In the genomic region with DNA sequence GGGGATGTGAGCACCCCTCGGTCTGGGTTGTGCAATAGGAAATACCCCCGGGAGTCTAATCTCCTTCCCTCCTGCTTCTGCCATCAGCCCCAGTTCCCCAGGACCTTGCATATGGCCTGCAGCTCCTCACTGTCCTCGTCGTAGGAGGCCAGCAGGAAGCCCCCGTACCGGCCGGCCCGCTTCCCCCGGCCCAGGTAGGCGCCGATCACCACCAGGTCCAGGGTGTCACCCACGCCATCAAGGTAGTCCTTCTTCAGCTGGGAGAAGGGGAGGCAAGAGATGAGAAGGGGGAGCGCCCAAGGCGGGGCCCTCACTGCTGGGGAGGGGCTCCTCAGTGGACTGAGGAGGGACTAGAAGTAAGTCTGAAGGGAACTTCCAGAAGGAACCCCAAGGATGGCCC, we compare ENCODE assay signal across 19 cellular contexts. TPM values are rescaled to one million over a fixed set of nuclear protein-coding genes. Genes with fewer than 3 reads are reported as not detected.
A peak's percentile ranks its signal among the peaks of the same experiment; 100 is the strongest.
DNase-seq lines count a peak whose midpoint lies in the region; ATAC-seq and TF ChIP-seq lines count a peak whose summit lies in the region.
"Had no signal": no experiment of that assay in that cellular context is flagged by ENCODE, and none has a peak within 500 bp of the region (broad histone marks: within the 10 kb centered on the region; RNA-seq: fewer than 3 reads in every experiment).

No MANE protein-coding gene starts in this region.

- H2BK5ac ChIP-seq in trophoblast cell (ENCODE audit: low read depth, low read length, poor library complexity), result no peak overlapping the region

- no CpG with 5 or more reads among the region's 14 CpGs for WGBS in trophoblast cell (ENCODE audit: extremely low coverage, insufficient coverage, insufficient read length)

- H2AK5ac ChIP-seq in trophoblast cell (ENCODE audit: low read length), result peak overlapping the region; percentile 38

- no peak for TF ChIP-seq CTCF in RWPE1 (conservative IDR thresholded peaks at IDR 0.05; ENCODE audit: low read depth)

- H4K8ac ChIP-seq in trophoblast cell (ENCODE audit: low read depth, low read length), result no peak overlapping the region

- DNase-seq in stimulated activated naive CD8-positive, alpha-beta T cell treated with anti-CD3 and anti-CD28 coated beads, Interleukin-15, amount 100 ng/mL, for 72 hours, result no peak
- no peak for DNase-seq in stimulated activated naive CD8-positive, alpha-beta T cell treated with anti-CD3 and anti-CD28 coated beads, Interleukin-15, Interleukin-2, amounts not matched to agents 100 U/mL and 50 U/mL, for 24 hours
- DNase-seq in RWPE1 (ENCODE audit: low spot score) (no peak), trophoblast cell (no peak), EL (no peak), left ventricle myocardium superior (no peak)
- DNase-seq: 8988T; Caco-2; CD4-positive, CD25-positive, alpha-beta regulatory T cell; CD8-positive, alpha-beta T cell; DMS153; DND-41; GOT3 had no signal

- H3K9me3 Mint-ChIP-seq in stimulated activated naive CD8-positive, alpha-beta T cell treated with anti-CD3 and anti-CD28 coated beads, Interleukin-15, amount 100 ng/mL, for 72 hours, result no peaks in the 10 kb centered on the region
- H3K9me3 Mint-ChIP-seq: CD4-positive, CD25-positive, alpha-beta regulatory T cell; CD8-positive, alpha-beta T cell; HFFc6 had no signal

- H3K9me3 ChIP-seq in trophoblast cell (ENCODE audit: insufficient read depth, low read depth, low read length), result peaks cover 2% of the 10 kb centered on the region
- H3K9me3 ChIP-seq: A549, Caco-2, HAP-1 had no signal

- peak overlapping the region; percentile 78 for H2BK12ac ChIP-seq in trophoblast cell (ENCODE audit: low read length)

- H3K27ac Mint-ChIP-seq in stimulated activated naive CD8-positive, alpha-beta T cell treated with anti-CD3 and anti-CD28 coated beads, Interleukin-15, amount 100 ng/mL, for 72 hours, result peak overlapping the region; percentile 46 to 80
- H3K27ac Mint-ChIP-seq: HFFc6 had no signal

- no peak overlapping the region for H2AFZ ChIP-seq in trophoblast cell (ENCODE audit: insufficient read depth, low read length, poor library complexity)

- H4K12ac ChIP-seq in trophoblast cell (ENCODE audit: low read depth, low read length), result no peak overlapping the region

- H3K27ac ChIP-seq in RWPE1, result peak overlapping the region; percentile 59; the same call in 1 of the 2 replicates
- H3K27ac ChIP-seq in trophoblast cell (ENCODE audit: low read depth, low read length), result no peak overlapping the region
- H3K27ac ChIP-seq: A549, C4-2B had no signal

- peaks cover 14 to 16% of the 10 kb centered on the region in 2 experiments for H3K4me1 ChIP-seq in trophoblast cell (ENCODE audit: control insufficient read depth in 1 of 2, insufficient read depth in 2 of 2, low read length in 2 of 2)
- H3K4me1 ChIP-seq: A549 had no signal

- no peak overlapping the region for H3K4ac ChIP-seq in trophoblast cell (ENCODE audit: low read depth, low read length)

- H3K79me2 ChIP-seq in trophoblast cell (ENCODE audit: control insufficient read depth, insufficient read depth, low read length, poor library complexity), result no peaks in the 10 kb centered on the region

- H4K91ac ChIP-seq in trophoblast cell (ENCODE audit: low read depth, low read length), result peak overlapping the region; percentile 60

- peaks cover 15% of the 10 kb centered on the region for H3K79me1 ChIP-seq in trophoblast cell (ENCODE audit: low read length)

- H3K23ac ChIP-seq in trophoblast cell (ENCODE audit: low read length), result no peak overlapping the region

- no peak overlapping the region for H3K4me3 Mint-ChIP-seq in stimulated activated naive CD8-positive, alpha-beta T cell treated with anti-CD3 and anti-CD28 coated beads, Interleukin-15, amount 100 ng/mL, for 72 hours
- H3K4me3 Mint-ChIP-seq: CD4-positive, CD25-positive, alpha-beta regulatory T cell; CD8-positive, alpha-beta T cell; HFFc6 had no signal

- no peaks in the 10 kb centered on the region for H3K27me3 Mint-ChIP-seq in stimulated activated naive CD8-positive, alpha-beta T cell treated with anti-CD3 and anti-CD28 coated beads, Interleukin-15, amount 100 ng/mL, for 72 hours
- H3K27me3 Mint-ChIP-seq: CD4-positive, CD25-positive, alpha-beta regulatory T cell had no signal

- H3K4me1 Mint-ChIP-seq in stimulated activated naive CD8-positive, alpha-beta T cell treated with anti-CD3 and anti-CD28 coated beads, Interleukin-15, amount 100 ng/mL, for 72 hours, result peaks cover 50% of the 10 kb centered on the region

- no peaks in the 10 kb centered on the region for H3K27me3 ChIP-seq in trophoblast cell (ENCODE audit: insufficient read depth, low read length)

- no peak for ATAC-seq in stimulated activated naive CD8-positive, alpha-beta T cell treated with anti-CD3 and anti-CD28 coated beads, Interleukin-15, amount 100 ng/mL, for 72 hours
- ATAC-seq in stimulated activated naive CD8-positive, alpha-beta T cell treated with anti-CD3 and anti-CD28 coated beads, Interleukin-15, Interleukin-2, amounts not matched to agents 100 U/mL and 50 U/mL, for 24 hours, result no peak
- no peak for ATAC-seq in GM19397 (IDR thresholded peaks at IDR 0.05; ENCODE audit: unreplicated experiment)
- ATAC-seq in left ventricle myocardium superior, result no peak
- ATAC-seq: A549; CD8-positive, alpha-beta T cell had no signal

- H3K4me3 ChIP-seq in trophoblast cell (ENCODE audit: low read depth, low read length), result no peak overlapping the region
- H3K4me3 ChIP-seq: A549, GM12878, HAP-1 had no signal

- no peak overlapping the region for H3K9ac ChIP-seq in trophoblast cell (ENCODE audit: low read length)

- peak overlapping the region; percentile 41 for H3K18ac ChIP-seq in trophoblast cell (ENCODE audit: low read length)

- H2BK120ac ChIP-seq in trophoblast cell (ENCODE audit: insufficient read depth, low read length, poor library complexity), result peak overlapping the region; percentile 29

- CTCF ChIA-PET in RWPE1 (lab: Yijun Ruan, JAX), result interaction anchor here (0.7 kb wide), 1 partner anchor 170 kb away, joined by 3 read pairs; no protein-coding TSS in a partner anchor

- H3K36me3 ChIP-seq in trophoblast cell (ENCODE audit: control insufficient read depth in 1 of 2, insufficient read depth in 2 of 2, low read length in 2 of 2), result peaks cover 38 to 44% of the 10 kb centered on the region in 2 experiments

- no peak overlapping the region for H3K4me2 ChIP-seq in trophoblast cell (ENCODE audit: low read length)
- H3K4me2 ChIP-seq: A549 had no signal

- intact Hi-C loops in left ventricle myocardium superior (cut with micrococcal nuclease), result no loop called here

- H3K14ac ChIP-seq in trophoblast cell (ENCODE audit: low read length), result peak overlapping the region; percentile 13

- POLR2A ChIA-PET in RWPE1 (lab: Yijun Ruan, JAX; ENCODE audit: low non-redundant PET), result no interaction called here

RNA-seq across cellular contexts. Expression of gene PLA2G4C, which starts 10.4 kb away (rescaled TPM):
- 0.71 and 0.78 TPM in 2 replicates for polyA plus RNA-seq in trophoblast cell (2013)
- total RNA-seq in left ventricle myocardium superior, result 34.9 TPM

RNA-seq across cellular contexts. Expression of gene LIG1, which starts 49.1 kb away (rescaled TPM):
- 40.8 and 40.9 TPM in 2 replicates for polyA plus RNA-seq in trophoblast cell (2013)
- 2.8 TPM for total RNA-seq in left ventricle myocardium superior

RNA-seq across cellular contexts. Expression of gene ZSWIM9, which starts 49.4 kb away (rescaled TPM):
- 2.1 and 2.2 TPM in 2 replicates for polyA plus RNA-seq in trophoblast cell (2013)
- total RNA-seq in left ventricle myocardium superior, result 7.9 TPM
